ENCODE assay signal across 1 cellular context in the genomic region with DNA sequence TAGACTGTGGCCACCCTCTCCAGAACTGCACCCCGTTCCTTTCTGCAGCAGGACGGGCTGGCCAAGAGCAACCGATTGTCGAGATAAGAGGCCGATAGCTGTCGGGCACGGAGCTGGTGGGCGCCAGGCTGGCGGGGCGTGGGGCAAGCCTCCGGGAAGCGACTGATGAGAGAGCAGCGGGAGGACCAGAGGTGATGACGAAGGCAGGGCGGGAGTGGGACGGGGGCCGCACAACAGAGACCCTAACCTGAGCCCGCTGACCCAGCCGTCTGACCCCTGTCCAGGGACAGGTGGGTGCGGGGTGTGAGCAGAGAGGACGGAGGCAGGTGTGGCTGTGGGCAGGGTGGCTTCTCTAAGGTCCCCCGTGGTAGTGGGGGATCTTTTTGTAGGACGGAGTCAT.
TF ChIP-seq lines count a peak whose summit lies in the region.

No MANE protein-coding gene starts in this region.

TF ChIP-seq in SK-N-SH treated with all-trans-retinoic acid at 6 μM for 48 hours, 23 proteins besides CTCF, POLR2A, EP300 and RAD21 (continued from another document):
- TF ChIP-seq POU6F1 (CRISPR knock-in tag; IDR thresholded peaks at IDR 0.05; ENCODE audit: borderline replicate concordance, low read depth) (no peak), PATZ1 (CRISPR knock-in tag; IDR thresholded peaks at IDR 0.05; ENCODE audit: borderline replicate concordance) (no peak)
